Comparison of ENCODE assay signal across 29 cellular contexts in genomic region chr2:129467941-129468340, GRCh38.
"Had no signal": no experiment of that assay in that cellular context is flagged by ENCODE, and none has a peak within 500 bp of the region (broad histone marks: within the 10 kb centered on the region; RNA-seq: fewer than 3 reads in every experiment).

No MANE protein-coding gene starts in this region.

- H3K4me3 Mint-ChIP-seq: stimulated activated effector memory CD8-positive, alpha-beta T cell treated with anti-CD3 and anti-CD28 coated beads, Interleukin-12 subunit alpha, Interleukin-12 subunit beta, amount 100 ng/mL, for 72 hours; stimulated activated memory B cell treated with anti-CD40 and anti-IgM and Interleukin-4, amounts not matched to agents 10 μg/mL and 1 μg/mL and 100 μg/mL, for 72 hours; stimulated activated naive B cell treated with anti-CD40 and anti-IgM and Interleukin-4, amounts not matched to agents 10 μg/mL and 1 μg/mL and 100 μg/mL, for 72 hours; stimulated activated naive CD8-positive, alpha-beta T cell treated with anti-CD3 and anti-CD28 coated beads, Interleukin-15, amount 100 ng/mL, for 72 hours; stimulated activated naive CD8-positive, alpha-beta T cell treated with anti-CD3 and anti-CD28 coated beads, Interleukin-15, Interleukin-2, amounts not matched to agents 100 ng/mL and 50 ng/mL, for 24 hours; type B pancreatic cell had no signal

- H3K9me3 Mint-ChIP-seq: stimulated activated memory B cell treated with anti-CD40 and anti-IgM and Interleukin-4, amounts not matched to agents 10 μg/mL and 1 μg/mL and 100 μg/mL, for 72 hours; stimulated activated naive CD8-positive, alpha-beta T cell treated with anti-CD3 and anti-CD28 coated beads, Interleukin-15, Interleukin-2, amounts not matched to agents 100 ng/mL and 50 ng/mL, for 24 hours; type B pancreatic cell had no signal

- DNase-seq: stimulated activated CD4-positive, alpha-beta T cell treated with anti-CD3 and anti-CD28 coated beads, Interleukin-2, amount 100 ng/mL, for 48 hours; stimulated activated CD4-positive, alpha-beta T cell treated with anti-CD3 and anti-CD28 coated beads, Interleukin-4, amount 100 ng/mL, for 1 hour; stimulated activated CD4-positive, alpha-beta T cell treated with anti-CD3 and anti-CD28 coated beads, Interleukin-4, amount 100 ng/mL, for 24 hours; stimulated activated CD4-positive, alpha-beta T cell treated with anti-CD3 and anti-CD28 coated beads, Interleukin-4, amount 100 ng/mL, for 4 hours; stimulated activated CD8-positive, alpha-beta memory T cell treated with anti-CD3 and anti-CD28 coated beads, Interleukin-4, amount 100 ng/mL, for 48 hours; stimulated activated naive B cell treated with anti-CD40 and anti-IgM and Interleukin-4, amounts not matched to agents 10 μg/mL and 1 μg/mL and 100 μg/mL, for 72 hours; stimulated activated naive CD4-positive, alpha-beta T cell; stimulated activated naive CD4-positive, alpha-beta T cell treated with Interleukin-2 at 50 U/mL for 16 hours; stimulated activated naive CD8-positive, alpha-beta T cell treated with anti-CD3 and anti-CD28 coated beads, Interleukin-15, amount 100 ng/mL, for 72 hours; stimulated activated naive CD8-positive, alpha-beta T cell treated with anti-CD3 and anti-CD28 coated beads, Interleukin-15, Interleukin-2, amounts not matched to agents 100 U/mL and 50 U/mL, for 24 hours; stomach; substantia nigra; testis; thyroid gland; tibial artery; transverse colon; trophoblast cell; upper lobe of right lung; uterus had no signal

- H3K27ac Mint-ChIP-seq: stimulated activated effector memory CD8-positive, alpha-beta T cell treated with anti-CD3 and anti-CD28 coated beads, Interleukin-12 subunit alpha, Interleukin-12 subunit beta, amount 100 ng/mL, for 72 hours; stimulated activated memory B cell treated with anti-CD40 and anti-IgM and Interleukin-4, amounts not matched to agents 10 μg/mL and 1 μg/mL and 100 μg/mL, for 72 hours; stimulated activated naive B cell treated with anti-CD40 and anti-IgM and Interleukin-4, amounts not matched to agents 10 μg/mL and 1 μg/mL and 100 μg/mL, for 72 hours; stimulated activated naive CD8-positive, alpha-beta T cell treated with anti-CD3 and anti-CD28 coated beads, Interleukin-15, Interleukin-2, amounts not matched to agents 100 ng/mL and 50 ng/mL, for 24 hours; type B pancreatic cell had no signal

- H3K27ac ChIP-seq: stomach, suprapubic skin, testis, thoracic aorta, thyroid gland, tibial artery, tibial nerve, transverse colon, upper lobe of left lung, upper lobe of right lung, uterus, vagina had no signal

- H3K36me3 Mint-ChIP-seq: stimulated activated effector memory CD8-positive, alpha-beta T cell treated with anti-CD3 and anti-CD28 coated beads, Interleukin-12 subunit alpha, Interleukin-12 subunit beta, amount 100 ng/mL, for 72 hours; stimulated activated memory B cell treated with anti-CD40 and anti-IgM and Interleukin-4, amounts not matched to agents 10 μg/mL and 1 μg/mL and 100 μg/mL, for 72 hours; stimulated activated naive B cell treated with anti-CD40 and anti-IgM and Interleukin-4, amounts not matched to agents 10 μg/mL and 1 μg/mL and 100 μg/mL, for 72 hours; type B pancreatic cell had no signal

- H3K4me3 ChIP-seq: stomach, suprapubic skin, testis, thoracic aorta, thyroid gland, tibial artery, tibial nerve, transverse colon, upper lobe of left lung, upper lobe of right lung, uterus, vagina had no signal

- H3K4me1 ChIP-seq: stomach, suprapubic skin, testis, thyroid gland, tibial artery, tibial nerve, transverse colon, upper lobe of left lung, upper lobe of right lung, uterus, vagina had no signal

- FAIRE-seq: urothelium cell line had no signal

- H3K4me1 Mint-ChIP-seq: stimulated activated effector memory CD8-positive, alpha-beta T cell treated with anti-CD3 and anti-CD28 coated beads, Interleukin-12 subunit alpha, Interleukin-12 subunit beta, amount 100 ng/mL, for 72 hours; stimulated activated memory B cell treated with anti-CD40 and anti-IgM and Interleukin-4, amounts not matched to agents 10 μg/mL and 1 μg/mL and 100 μg/mL, for 72 hours; stimulated activated naive CD8-positive, alpha-beta T cell treated with anti-CD3 and anti-CD28 coated beads, Interleukin-15, amount 100 ng/mL, for 72 hours had no signal

- H3K36me3 ChIP-seq: stomach, suprapubic skin, thoracic aorta, thyroid gland, tibial artery, tibial nerve, transverse colon, upper lobe of left lung, upper lobe of right lung, uterus, vagina had no signal

- H3K27me3 Mint-ChIP-seq: stimulated activated memory B cell treated with anti-CD40 and anti-IgM and Interleukin-4, amounts not matched to agents 10 μg/mL and 1 μg/mL and 100 μg/mL, for 72 hours had no signal

- H3K27me3 ChIP-seq: stomach, suprapubic skin, testis, thyroid gland, tibial artery, tibial nerve, transverse colon, upper lobe of left lung, upper lobe of right lung, uterus, vagina had no signal

- H3K9me3 ChIP-seq: stomach, suprapubic skin, testis, thoracic aorta, thyroid gland, tibial artery, tibial nerve, transverse colon, upper lobe of left lung, upper lobe of right lung, uterus, vagina had no signal

- ATAC-seq: stimulated activated effector memory CD8-positive, alpha-beta T cell treated with anti-CD3 and anti-CD28 coated beads, Interleukin-12 subunit alpha, Interleukin-12 subunit beta, amount 100 ng/mL, for 72 hours; stimulated activated memory B cell treated with anti-CD40 and anti-IgM and Interleukin-4, amounts not matched to agents 10 μg/mL and 1 μg/mL and 100 μg/mL, for 72 hours; stimulated activated naive B cell treated with anti-CD40 and anti-IgM and Interleukin-4, amounts not matched to agents 10 μg/mL and 1 μg/mL and 100 μg/mL, for 72 hours; stimulated activated naive CD8-positive, alpha-beta T cell treated with anti-CD3 and anti-CD28 coated beads, Interleukin-15, amount 100 ng/mL, for 72 hours; stimulated activated naive CD8-positive, alpha-beta T cell treated with anti-CD3 and anti-CD28 coated beads, Interleukin-15, Interleukin-2, amounts not matched to agents 100 U/mL and 50 U/mL, for 24 hours; upper lobe of right lung had no signal
